Comparison of ENCODE assay signal across 10 cellular contexts in the genomic region with DNA sequence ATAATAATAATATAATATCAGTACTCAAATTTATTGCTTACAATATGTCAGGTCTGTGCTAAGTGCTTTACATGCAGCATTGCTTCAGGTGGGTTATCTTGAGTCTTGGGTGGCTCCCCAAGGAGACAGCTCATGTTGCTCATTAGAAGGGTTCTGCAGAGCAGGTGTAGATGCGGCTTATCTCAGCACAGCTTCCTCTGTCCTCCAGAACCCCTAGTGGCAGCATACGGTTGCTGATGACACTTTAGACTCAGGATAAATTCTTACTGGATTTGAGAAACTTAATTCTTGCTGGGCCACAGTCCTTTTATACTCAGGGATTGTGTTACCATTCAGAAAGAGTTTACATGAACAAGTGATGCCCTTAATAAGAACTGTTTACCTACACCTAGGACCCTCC. TPM values are rescaled to one million over a fixed set of nuclear protein-coding genes. Genes with fewer than 3 reads are reported as not detected.
DNase-seq lines count a peak whose midpoint lies in the region; ATAC-seq, FAIRE-seq and TF ChIP-seq lines count a peak whose summit lies in the region.
"Had no signal": no experiment of that assay in that cellular context is flagged by ENCODE, and none has a peak within 500 bp of the region (broad histone marks: within the 10 kb centered on the region; RNA-seq: fewer than 3 reads in every experiment).

No MANE protein-coding gene starts in this region.

- H3K9me3 ChIP-seq in Karpas-422 (ENCODE audit: low read length) (no peaks in the 10 kb centered on the region), K562 (replicated peaks; ENCODE audit: control insufficient read depth, insufficient read depth, low read depth, low read length) (peaks cover 2% of the 10 kb centered on the region; the same call in 1 of the 2 replicates), neural cell (ENCODE audit: low read length) (no peaks in the 10 kb centered on the region), right cardiac atrium (ENCODE audit: control insufficient read depth, low read length) (no peaks in the 10 kb centered on the region)
- H3K9me3 ChIP-seq: suprapubic skin had no signal

- in situ Hi-C loops in K562 (cut with MboI), result no loop called here

- H4K20me1 ChIP-seq in Karpas-422 (ENCODE audit: insufficient read depth, low read depth, low read length), result peaks cover 12% of the 10 kb centered on the region; the same call in 1 of the 2 replicates
- H4K20me1 ChIP-seq in K562 (replicated peaks; ENCODE audit: control insufficient read depth, insufficient read depth, low read length), result no peaks in the 10 kb centered on the region
- no peaks in the 10 kb centered on the region for H4K20me1 ChIP-seq in neural cell (ENCODE audit: insufficient read depth)

- no peaks in the 10 kb centered on the region for H3K27me3 ChIP-seq in Karpas-422 (ENCODE audit: low read length)
- H3K27me3 ChIP-seq in K562 (ENCODE audit: control insufficient read depth in 2 of 2, insufficient read depth in 2 of 2, low read length in 2 of 2), result no peaks in the 10 kb centered on the region
- H3K27me3 ChIP-seq in neural cell (ENCODE audit: insufficient read depth, low read depth, low read length), result no peaks in the 10 kb centered on the region
- no peaks in the 10 kb centered on the region for H3K27me3 ChIP-seq in right cardiac atrium (ENCODE audit: control insufficient read depth, insufficient read depth)
- H3K27me3 ChIP-seq: suprapubic skin had no signal

- H3K4me1 ChIP-seq in Karpas-422 (ENCODE audit: low read length) (peaks cover 37% of the 10 kb centered on the region), K562 (replicated peaks in 1 of 2; ENCODE audit: control insufficient read depth in 2 of 2, insufficient read depth in 2 of 2, low read length in 2 of 2) (no peaks in the 10 kb centered on the region; a peak in 1 of 5 replicates), right cardiac atrium (ENCODE audit: control insufficient read depth, insufficient read depth, low read length) (no peaks in the 10 kb centered on the region)
- H3K4me1 ChIP-seq: suprapubic skin had no signal

- H3K9me1 ChIP-seq in K562 (ENCODE audit: control insufficient read depth, insufficient read depth, low read length), result no peaks in the 10 kb centered on the region

- FAIRE-seq in K562 (lab: Jason Lieb, UNC), result no peak

- DNase-seq in activated CD4-positive, alpha-beta T cell treated with anti-CD3 and anti-CD28 coated beads for 48 hours, result peak; percentile 35
- no peak for DNase-seq in activated CD4-positive, alpha-beta T cell treated with anti-CD3 and anti-CD28 coated beads for 1 hour
- DNase-seq in Karpas-422 (peak; percentile 76), K562 (ENCODE audit: extremely low read depth in 1 of 4, low spot score in 3 of 4) (peak; percentile 6 to 37 (median 16)), coronary artery (ENCODE audit: low spot score) (no peak), NCI-H128 (lab: John Stamatoyannopoulos, UW; ENCODE audit: unreplicated experiment) (no peak), right cardiac atrium (no peak)
- DNase-seq: NCI-H2029 treated with DMSO at 0.1 percent for 48 hours had no signal

- no peak for TF ChIP-seq RAD21 in K562 (CRISPR knock-in tag; conservative IDR thresholded peaks at IDR 0.05 in 1 of 2, IDR thresholded peaks at IDR 0.05 in 1 of 2)
- TF ChIP-seq RAD21 in neural cell (conservative IDR thresholded peaks at IDR 0.05), result no peak

- no peak overlapping the region for H3K4me3 ChIP-seq in Karpas-422 (ENCODE audit: low read length)
- no peak overlapping the region for H3K4me3 ChIP-seq in K562
- no peak overlapping the region for H3K4me3 ChIP-seq in neural cell (ENCODE audit: low read length)
- no peak overlapping the region for H3K4me3 ChIP-seq in coronary artery
- no peak overlapping the region for H3K4me3 ChIP-seq in right cardiac atrium (ENCODE audit: low read length)
- H3K4me3 ChIP-seq: suprapubic skin had no signal

- CTCF ChIA-PET in K562 (lab: Yijun Ruan, JAX; ENCODE audit: low intra/inter-chr PET ratio), result no interaction called here

- no TSS peak for BruUV-seq in K562 (replicated peaks; lab: Mats Ljungman, UMichigan)

- intact Hi-C loops in K562 (cut with micrococcal nuclease) (no loop called here), right cardiac atrium (cut with DNase I) (loop anchor here in 1 of 4 donors (10.0 kb wide), 1 partner anchor 99 kb away; no protein-coding TSS in a partner anchor)

- POLR2A ChIA-PET in K562 (lab: Yijun Ruan, JAX), result interaction anchor here (1.1 kb wide), 1 partner anchor 21 kb away, joined by 3 read pairs; no protein-coding TSS in a partner anchor

- H3K36me3 ChIP-seq in Karpas-422 (ENCODE audit: insufficient read depth, low read length) (peaks cover 10% of the 10 kb centered on the region), K562 (ENCODE audit: control insufficient read depth, insufficient read depth, low read length) (peaks cover 12% of the 10 kb centered on the region; the same call in 2 of the 3 replicates), neural cell (ENCODE audit: insufficient read depth, low read length) (peaks cover 3% of the 10 kb centered on the region)

- H3K4me2 ChIP-seq in Karpas-422 (ENCODE audit: low read depth, low read length, poor library complexity, severe bottlenecking), result peak overlapping the region; percentile 30
- H3K4me2 ChIP-seq in K562 (ENCODE audit: insufficient read depth, low read length), result no peak overlapping the region
- no peak overlapping the region for H3K4me2 ChIP-seq in neural cell (ENCODE audit: low read length)

- WGBS in K562 (ENCODE audit: insufficient coverage, low coverage, missing lambda C conversion rate), result 23% methylated on average over 2 of the region's 2 CpGs
- WGBS in right cardiac atrium, result 65% methylated on average over 2 of the region's 2 CpGs

- TF ChIP-seq EP300 in K562 (IDR thresholded peaks at IDR 0.05; ENCODE audit: low read length), result no peak
- TF ChIP-seq EP300 in neural cell (conservative IDR thresholded peaks at IDR 0.05; ENCODE audit: poor library complexity, severe bottlenecking), result no peak

- no peak for TF ChIP-seq POLR2A in K562 (conservative IDR thresholded peaks at IDR 0.05)

- H3K27ac ChIP-seq in Karpas-422 (ENCODE audit: low read length), result no peak overlapping the region
- H3K27ac ChIP-seq in K562 (ENCODE audit: extremely low read depth, low read depth, low read length), result no peak overlapping the region
- H3K27ac ChIP-seq in neural cell (ENCODE audit: low read length), result no peak overlapping the region
- no peak overlapping the region for H3K27ac ChIP-seq in coronary artery
- no peak overlapping the region for H3K27ac ChIP-seq in right cardiac atrium (ENCODE audit: low read length)
- H3K27ac ChIP-seq: suprapubic skin had no signal

- TF ChIP-seq CTCF in K562 (IDR thresholded peaks at IDR 0.05 in 2 of 3, conservative IDR thresholded peaks at IDR 0.05 in 1 of 3; ENCODE audit: insufficient read depth in 2 of 3, low read depth in 1 of 3, low read length in 3 of 3) (peak; percentile 32 to 45 (median 41); a peak in 4 of 6 replicates), neural cell (IDR thresholded peaks at IDR 0.05; ENCODE audit: poor library complexity, severe bottlenecking) (peak; percentile 9), coronary artery (IDR thresholded peaks at IDR 0.05) (no peak)

- H3K9me2 ChIP-seq in Karpas-422 (replicated peaks; ENCODE audit: insufficient read depth, low read length) (0 out of 2 replicates have a peak, but pooled peaks cover 2% of the 10 kb centered on the region), neural cell (ENCODE audit: insufficient read depth, low read length) (no peaks in the 10 kb centered on the region)

- no peaks in the 10 kb centered on the region for H3F3A ChIP-seq in neural cell (ENCODE audit: insufficient read depth, low read length, poor library complexity, severe bottlenecking)

- H3K79me2 ChIP-seq in Karpas-422 (ENCODE audit: low read length) (peaks cover 93% of the 10 kb centered on the region), K562 (ENCODE audit: control insufficient read depth, insufficient read depth, low read length) (peaks cover 57% of the 10 kb centered on the region), neural cell (replicated peaks; ENCODE audit: insufficient read depth, low read length) (peaks cover 56% of the 10 kb centered on the region)

- no peak overlapping the region for H3K9ac ChIP-seq in Karpas-422 (ENCODE audit: low read length)
- H3K9ac ChIP-seq in K562 (ENCODE audit: insufficient read depth in 1 of 2, low read depth in 2 of 2, low read length in 2 of 2), result no peak overlapping the region
- H3K9ac ChIP-seq in neural cell (ENCODE audit: low read length), result no peak overlapping the region

- ATAC-seq in K562 (peak; percentile 90), right cardiac atrium (no peak)

- no peak overlapping the region for H2AFZ ChIP-seq in Karpas-422 (ENCODE audit: low read length)
- H2AFZ ChIP-seq in K562 (ENCODE audit: low read depth, low read length), result no peak overlapping the region
- no peak overlapping the region for H2AFZ ChIP-seq in neural cell (ENCODE audit: low read depth, low read length)

RNA-seq across cellular contexts. Expression of gene COG3, which starts 8.9 kb away (rescaled TPM):
- 23.3 and 27.3 TPM in 2 replicates for total RNA-seq in Karpas-422 (2014; rRNA removed; shearing (Covaris generic); ENCODE audit: low replicate concordance)
- 44.7 and 71.6 TPM in 2 replicates for total RNA-seq in K562 (2011; cell fraction: chromatin; rRNA removed; ENCODE audit: low replicate concordance)
- total RNA-seq in K562 (2011; cell fraction: nucleolus; rRNA removed), result 40.5 and 43.9 TPM in 2 replicates
- total RNA-seq in K562 (2011; cell fraction: nucleoplasm; rRNA removed), result 40.6 and 42.3 TPM in 2 replicates
- total RNA-seq in K562 (2014; rRNA removed) (22.9 and 36.6 TPM in 2 replicates), K562 (2014; rRNA removed; fragmentation: Illumina TruSeq; extraction: Trizol) (12.9 and 14.2 TPM in 2 replicates), K562 (2015; rRNA removed; fragmentation: Illumina TruSeq; extraction: Trizol) (16.9 and 17.4 TPM in 2 replicates), K562 (2021) (12.5 and 14.5 TPM in 2 replicates), right cardiac atrium (10 to 100 TPM; 16.2 to 23.9 (median 17.9) TPM)
- polyA plus RNA-seq in K562 (2011; rRNA removed) (18.7 and 19.0 TPM in 2 replicates), K562 (2014; fragmentation: Illumina TruSeq; extraction: Trizol) (10.6 and 13.7 TPM in 2 replicates), K562 (2014; fragmentation: Nextera tagmentation; extraction: Ambion mirVana) (1 to 10 TPM; 3.9 to 4.3 TPM), K562 (2014; rRNA removed) (15.8 and 16.5 TPM in 2 replicates), neural cell (80.5 and 90.2 TPM in 2 replicates), right cardiac atrium (10.4 TPM)
- 9.3 and 13.3 TPM in 2 replicates for polyA plus RNA-seq in K562 (2011; cell fraction: cytosol; rRNA removed)
- polyA plus RNA-seq in K562 (2011; cell fraction: nucleus; rRNA removed), result 32.8 and 34.6 TPM in 2 replicates
- polyA plus RNA-seq in K562 (2012), result 19.4 and 20.3 TPM in 2 replicates
- polyA minus RNA-seq in K562 (2011; rRNA and poly(A)+ RNA removed), result 25.6 and 34.4 TPM in 2 replicates
- 6.0 and 10.2 TPM in 2 replicates for polyA minus RNA-seq in K562 (2011; cell fraction: cytosol; rRNA and poly(A)+ RNA removed)
- polyA minus RNA-seq in K562 (2011; cell fraction: nucleus; rRNA and poly(A)+ RNA removed), result 40.4 and 61.9 TPM in 2 replicates
- 85.7 and 90.3 TPM in 2 replicates for polyA minus RNA-seq in neural cell

RNA-seq across cellular contexts. Expression of gene SLC25A30, which starts 55.5 kb away (rescaled TPM):
- total RNA-seq in Karpas-422 (2014; rRNA removed; shearing (Covaris generic); ENCODE audit: low replicate concordance), result 0.04 TPM in 1 of 2 replicates, not detected in the other
- total RNA-seq in K562 (2011; cell fraction: chromatin; rRNA removed; ENCODE audit: low replicate concordance), result 3.4 and 5.5 TPM in 2 replicates
- 2.0 and 3.3 TPM in 2 replicates for total RNA-seq in K562 (2011; cell fraction: nucleolus; rRNA removed)
- 4.3 and 5.3 TPM in 2 replicates for total RNA-seq in K562 (2011; cell fraction: nucleoplasm; rRNA removed)
- total RNA-seq in K562 (2014; rRNA removed), result 2.0 and 3.6 TPM in 2 replicates
- 6.0 and 7.1 TPM in 2 replicates for total RNA-seq in K562 (2014; rRNA removed; fragmentation: Illumina TruSeq; extraction: Trizol)
- total RNA-seq in K562 (2015; rRNA removed; fragmentation: Illumina TruSeq; extraction: Trizol), result 5.2 and 5.6 TPM in 2 replicates
- total RNA-seq in K562 (2021), result 6.9 and 9.6 TPM in 2 replicates
- polyA plus RNA-seq in K562 (2011; rRNA removed), result 5.3 and 8.8 TPM in 2 replicates
- polyA plus RNA-seq in K562 (2011; cell fraction: cytosol; rRNA removed), result 2.4 and 7.4 TPM in 2 replicates
- polyA plus RNA-seq in K562 (2011; cell fraction: nucleus; rRNA removed), result 2.3 and 5.0 TPM in 2 replicates
- 4.1 and 5.2 TPM in 2 replicates for polyA plus RNA-seq in K562 (2012)
- polyA plus RNA-seq in K562 (2014; fragmentation: Illumina TruSeq; extraction: Trizol), result 9.3 and 11.1 TPM in 2 replicates
- 1 to 10 TPM; 1.1 to 1.6 TPM for polyA plus RNA-seq in K562 (2014; fragmentation: Nextera tagmentation; extraction: Ambion mirVana)
- polyA plus RNA-seq in K562 (2014; rRNA removed), result 5.8 and 8.9 TPM in 2 replicates
- 10.0 and 13.9 TPM in 2 replicates for polyA minus RNA-seq in K562 (2011; rRNA and poly(A)+ RNA removed)
- polyA minus RNA-seq in K562 (2011; cell fraction: cytosol; rRNA and poly(A)+ RNA removed), result 4.1 and 7.8 TPM in 2 replicates
- 0.94 and 4.9 TPM in 2 replicates for polyA minus RNA-seq in K562 (2011; cell fraction: nucleus; rRNA and poly(A)+ RNA removed)
- polyA plus RNA-seq in neural cell, result 3.9 and 4.9 TPM in 2 replicates
- polyA minus RNA-seq in neural cell, result 7.5 and 9.8 TPM in 2 replicates
- 10 to 100 TPM; 54.9 to 72.2 (median 63.7) TPM for total RNA-seq in right cardiac atrium
- polyA plus RNA-seq in right cardiac atrium, result 29.8 TPM

Comparison
In these comparisons a context has a peak if more than half of its experiments do, and no peak if none do; other contexts are left out.
1. DNase-seq: peak in activated CD4-positive, alpha-beta T cell treated with anti-CD3 and anti-CD28 coated beads for 48 hours (single experiment), Karpas-422 (single experiment) and K562 (4 of 4); none in activated CD4-positive, alpha-beta T cell treated with anti-CD3 and anti-CD28 coated beads for 1 hour (single experiment), coronary artery (single experiment), NCI-H128 (single experiment) and right cardiac atrium (0 of 3).
2. RNA of gene SLC25A30, which starts 55.5 kb away (total RNA-seq): 54.9 to 72.2 TPM in right cardiac atrium; 2.0 to 9.6 TPM in K562 and 0.04 TPM in Karpas-422; every median in the first group is over 4 times any median in the second.